ENCODE assay signal across 20 cellular contexts in the genomic region with DNA sequence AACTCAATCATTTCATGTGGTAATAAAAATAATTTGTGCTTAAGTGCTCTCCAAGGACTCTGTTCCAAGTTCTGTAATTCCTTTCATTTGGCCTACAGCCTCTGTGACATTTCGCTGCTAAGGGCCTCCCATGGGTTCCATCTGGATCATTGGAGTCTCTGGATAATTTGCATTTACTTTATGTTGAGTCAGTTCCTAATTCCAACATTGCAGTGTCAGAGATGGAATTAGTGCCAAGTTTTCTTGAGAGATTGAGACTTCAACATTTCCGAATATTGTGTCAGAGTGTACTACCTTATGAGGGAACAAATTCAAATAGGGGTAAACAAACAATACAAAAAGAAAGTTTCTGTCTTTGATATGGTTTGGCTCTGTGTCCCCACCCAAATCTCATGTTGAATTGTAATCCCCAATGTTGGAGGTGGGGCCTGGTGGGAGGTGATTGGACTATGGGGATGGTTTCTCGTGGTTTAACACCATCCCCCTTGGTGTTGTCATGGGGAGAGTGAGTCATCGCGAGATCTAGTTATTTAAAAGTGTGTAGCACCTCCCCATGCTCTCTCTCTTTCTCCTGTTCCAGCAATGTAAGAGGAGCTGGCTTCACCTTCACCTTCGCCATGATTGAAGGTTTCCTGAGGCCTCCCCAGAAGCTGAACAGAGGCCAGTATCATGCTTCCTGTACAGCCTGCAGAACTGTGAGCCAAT.
DNase-seq lines count a peak whose midpoint lies in the region; ATAC-seq and TF ChIP-seq lines count a peak whose summit lies in the region.
"Had no signal": no experiment of that assay in that cellular context is flagged by ENCODE, and none has a peak within 500 bp of the region (broad histone marks: within the 10 kb centered on the region; RNA-seq: fewer than 3 reads in every experiment).

No MANE protein-coding gene starts in this region.

- ATAC-seq in GM18873 (IDR thresholded peaks at IDR 0.05; ENCODE audit: low FRiP score, unreplicated experiment): no peak
- ATAC-seq in HG03280 (IDR thresholded peaks at IDR 0.05; ENCODE audit: unreplicated experiment): no peak
- ATAC-seq: activated T-cell treated with anti-CD3 and anti-CD28 coated beads, Interleukin-2, amount 50 U/mL, for 72 hours; effector memory CD8-positive, alpha-beta T cell; gastroesophageal sphincter had no signal

- H3K27me3 ChIP-seq in ACC112 (ENCODE audit: insufficient read depth, low read length): no peaks in the 10 kb centered on the region
- H3K27me3 ChIP-seq in brain microvascular endothelial cell (replicated peaks): no peaks in the 10 kb centered on the region
- H3K27me3 ChIP-seq in iPS-20b (ENCODE audit: insufficient read depth, low read length): no peaks in the 10 kb centered on the region
- H3K27me3 ChIP-seq: gastroesophageal sphincter had no signal

- in situ Hi-C loops in brain microvascular endothelial cell (cut with HindIII; ENCODE audit: low pct_ligation_motif_present, low sequenced_read_pairs): no loop called here

- no peaks in the 10 kb centered on the region for H3K79me2 ChIP-seq in ACC112 (ENCODE audit: control insufficient read depth, insufficient read depth, low read length, unreplicated experiment)

- no peak overlapping the region for H3K9ac ChIP-seq in iPS-20b (ENCODE audit: low read depth, low read length)

- peak overlapping the region; percentile 80 for H3K27ac ChIP-seq in ACC112 (ENCODE audit: low read depth, low read length)
- H3K27ac ChIP-seq in brain microvascular endothelial cell: peak overlapping the region; percentile 9
- peak overlapping the region; percentile 13 for H3K27ac ChIP-seq in iPS-20b (ENCODE audit: low read length)
- H3K27ac ChIP-seq: gastroesophageal sphincter had no signal

- H3K4me1 ChIP-seq in ACC112 (ENCODE audit: control insufficient read depth, insufficient read depth, low read length, unreplicated experiment) (peaks cover 10% of the 10 kb centered on the region), iPS-20b (ENCODE audit: insufficient read depth, low read length) (peaks cover 27% of the 10 kb centered on the region)
- H3K4me1 ChIP-seq: gastroesophageal sphincter, HAP-1 had no signal

- H3K36me3 ChIP-seq in ACC112 (ENCODE audit: insufficient read depth, low read length) (no peaks in the 10 kb centered on the region), brain microvascular endothelial cell (replicated peaks) (no peaks in the 10 kb centered on the region), iPS-20b (ENCODE audit: insufficient read depth, low read depth, low read length) (no peaks in the 10 kb centered on the region)
- H3K36me3 ChIP-seq: gastroesophageal sphincter, HAP-1 had no signal

- no peak overlapping the region for H2AFZ ChIP-seq in ACC112 (ENCODE audit: low read length, unreplicated experiment)

- DNase-seq in HCEC 1CT (peak; percentile 80), brain microvascular endothelial cell (peak; percentile 60), NCI-H2196 (lab: John Stamatoyannopoulos, UW; ENCODE audit: unreplicated experiment) (no peak), NCI-H2227 treated with DMSO at 0.1 percent for 48 hours (lab: John Stamatoyannopoulos, UW) (no peak)
- DNase-seq: activated CD4-positive, alpha-beta memory T cell treated with anti-CD3 and anti-CD28 coated beads, Interleukin-2, amount 10 ng/mL, durations not matched to agents 7 days and 5 days; activated naive CD8-positive, alpha-beta T cell treated with anti-CD3 and anti-CD28 coated beads, Interleukin-2, amount 10 ng/mL, durations not matched to agents 7 days and 5 days; activated T-cell treated with anti-CD3 and anti-CD28 coated beads, Interleukin-2, amount 50 U/mL, for 72 hours; AML-193; effector memory CD8-positive, alpha-beta T cell; immature natural killer cell; NCI-H187 treated with DMSO at 0.1 percent for 48 hours; NCI-H524; OCI-M1; substantia nigra had no signal

- H3K4me3 ChIP-seq in ACC112 (ENCODE audit: low read depth, low read length) (no peak overlapping the region), brain microvascular endothelial cell (ENCODE audit: low read depth, low read length) (no peak overlapping the region), iPS-20b (ENCODE audit: low read length) (no peak overlapping the region)
- H3K4me3 ChIP-seq: gastroesophageal sphincter, HAP-1 had no signal

- no peaks in the 10 kb centered on the region for H3K9me3 ChIP-seq in iPS-20b (ENCODE audit: insufficient read depth, low read depth, low read length)
- H3K9me3 ChIP-seq: gastroesophageal sphincter, HAP-1 had no signal

- TF ChIP-seq CTCF in brain microvascular endothelial cell (IDR thresholded peaks at IDR 0.05; ENCODE audit: low read depth, low read length, missing control alignments): no peak

Comparison
In these comparisons a context has a peak if more than half of its experiments do, and no peak if none do; other contexts are left out.
1. H3K27ac ChIP-seq: peak in every context shown above with its lines; median percentile 80 in ACC112; 13 in iPS-20b; 9 in brain microvascular endothelial cell.
2. DNase-seq: peak in HCEC 1CT (single experiment) and brain microvascular endothelial cell (single experiment); none in NCI-H2196 (single experiment) and NCI-H2227 treated with DMSO at 0.1 percent for 48 hours (single experiment).